Comparison of ENCODE assay signal across 8 cellular contexts in the genomic region with DNA sequence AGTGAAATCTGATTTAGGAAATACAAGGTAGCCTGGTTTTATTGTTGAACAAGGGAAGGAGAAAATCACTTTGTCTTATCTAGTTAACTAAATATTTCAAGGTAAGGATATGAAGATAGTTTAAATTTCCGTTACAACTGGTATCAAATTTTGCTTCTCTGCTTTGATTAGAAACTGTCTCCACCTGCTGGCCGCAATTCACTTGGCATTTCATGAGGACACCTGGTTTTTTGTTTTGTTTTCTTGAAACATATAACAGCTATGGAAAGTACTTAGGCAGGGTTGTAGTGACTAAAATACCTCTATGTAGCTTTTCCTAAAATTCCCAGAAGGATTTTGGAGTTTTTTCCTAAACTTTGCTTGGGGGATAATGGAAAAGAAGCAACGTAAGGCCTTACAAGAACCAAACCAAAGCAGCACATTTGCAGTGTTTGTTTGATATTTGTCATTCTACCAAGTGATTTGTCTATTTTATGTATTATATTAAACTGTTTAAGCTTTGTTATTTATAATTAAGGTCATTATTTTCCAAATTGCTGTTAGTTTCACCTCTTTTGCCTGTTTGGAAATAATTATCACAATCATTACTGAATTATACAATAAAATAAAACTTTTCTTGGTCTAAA.
DNase-seq lines count a peak whose midpoint lies in the region; ATAC-seq, FAIRE-seq and TF ChIP-seq lines count a peak whose summit lies in the region.

No MANE protein-coding gene starts in this region.

- H3K9me3 ChIP-seq in SJCRH30 (replicated peaks) (no peaks in the 10 kb centered on the region), astrocyte (ENCODE audit: insufficient read depth, low read depth, low read length) (no peaks in the 10 kb centered on the region)

- no peaks in the 10 kb centered on the region for H3K4me1 ChIP-seq in SJCRH30
- no peaks in the 10 kb centered on the region for H3K4me1 ChIP-seq in astrocyte (ENCODE audit: insufficient read depth, low read length)

- H3K36me3 Mint-ChIP-seq in astrocyte (ENCODE audit: low read depth, unreplicated experiment) (no peaks in the 10 kb centered on the region), immature natural killer cell (peaks cover 0 to 8% (median 0%) of the 10 kb centered on the region in 3 donors)

- peaks cover 9% of the 10 kb centered on the region for H3K4me1 Mint-ChIP-seq in astrocyte (ENCODE audit: low read depth, unreplicated experiment)
- no peaks in the 10 kb centered on the region for H3K4me1 Mint-ChIP-seq in immature natural killer cell

- no peak overlapping the region for H3K9ac ChIP-seq in astrocyte (ENCODE audit: low read length)

- ATAC-seq in HG02571 (IDR thresholded peaks at IDR 0.05; ENCODE audit: unreplicated experiment) (no peak), GM18498 (IDR thresholded peaks at IDR 0.05; ENCODE audit: unreplicated experiment) (no peak)

- H3K27me3 Mint-ChIP-seq in astrocyte (ENCODE audit: low read depth, unreplicated experiment) (no peaks in the 10 kb centered on the region), immature natural killer cell (ENCODE audit: low read depth in 3 of 3) (peaks cover 0 to 2% (median 2%) of the 10 kb centered on the region in 3 donors)

- no peaks in the 10 kb centered on the region for H3K79me2 ChIP-seq in astrocyte (ENCODE audit: insufficient read depth, low read length)

- no peak overlapping the region for H2AFZ ChIP-seq in astrocyte (ENCODE audit: low read depth, low read length)

- H3K4me3 ChIP-seq in SJCRH30 (no peak overlapping the region), astrocyte (ENCODE audit: insufficient read depth, low read depth, low read length) (no peak overlapping the region)

- peak; percentile 77 for TF ChIP-seq CTCF in astrocyte (IDR thresholded peaks at IDR 0.05; ENCODE audit: insufficient read depth, low read depth, low read length)

- no peak overlapping the region for H3K27ac ChIP-seq in SJCRH30
- no peak overlapping the region for H3K27ac ChIP-seq in astrocyte (ENCODE audit: low read depth, low read length)

- no peak for FAIRE-seq in astrocyte (lab: Jason Lieb, UNC)

- H3K36me3 ChIP-seq in SJCRH30 (no peaks in the 10 kb centered on the region), astrocyte (ENCODE audit: insufficient read depth, low read length) (no peaks in the 10 kb centered on the region)

- H3K4me3 Mint-ChIP-seq in astrocyte (ENCODE audit: unreplicated experiment) (no peak overlapping the region), immature natural killer cell (no peak overlapping the region)

- peak; percentile 15 for DNase-seq in DMS153 (lab: John Stamatoyannopoulos, UW)
- peak; percentile 24 for DNase-seq in HuH-7.5 (ENCODE audit: low spot score)
- peak; percentile 31 to 63 for DNase-seq in SJCRH30
- DNase-seq in astrocyte (ENCODE audit: low read depth): peak; percentile 17
- peak; percentile 3 to 18 (median 6) for DNase-seq in immature natural killer cell
- peak; percentile 41 for DNase-seq in stimulated activated CD4-positive, alpha-beta T cell treated with anti-CD3 and anti-CD28 coated beads, Interleukin-4, amount 100 ng/mL, for 24 hours

- H3K27ac Mint-ChIP-seq in astrocyte (ENCODE audit: unreplicated experiment) (no peak overlapping the region), immature natural killer cell (no peak overlapping the region)

- H3K9me3 Mint-ChIP-seq in astrocyte (ENCODE audit: unreplicated experiment): peaks cover 4% of the 10 kb centered on the region
- H3K9me3 Mint-ChIP-seq in immature natural killer cell: peaks cover 0 to 2% (median 0%) of the 10 kb centered on the region in 6 donors

- H4K20me1 ChIP-seq in astrocyte (ENCODE audit: insufficient read depth, low read length): no peaks in the 10 kb centered on the region

- H3K27me3 ChIP-seq in SJCRH30 (no peaks in the 10 kb centered on the region), astrocyte (ENCODE audit: insufficient read depth, low read length) (no peaks in the 10 kb centered on the region)

- no peak overlapping the region for H3K4me2 ChIP-seq in astrocyte (ENCODE audit: low read length)
